ENCODE assay signal across 1 cellular context in the genomic region with DNA sequence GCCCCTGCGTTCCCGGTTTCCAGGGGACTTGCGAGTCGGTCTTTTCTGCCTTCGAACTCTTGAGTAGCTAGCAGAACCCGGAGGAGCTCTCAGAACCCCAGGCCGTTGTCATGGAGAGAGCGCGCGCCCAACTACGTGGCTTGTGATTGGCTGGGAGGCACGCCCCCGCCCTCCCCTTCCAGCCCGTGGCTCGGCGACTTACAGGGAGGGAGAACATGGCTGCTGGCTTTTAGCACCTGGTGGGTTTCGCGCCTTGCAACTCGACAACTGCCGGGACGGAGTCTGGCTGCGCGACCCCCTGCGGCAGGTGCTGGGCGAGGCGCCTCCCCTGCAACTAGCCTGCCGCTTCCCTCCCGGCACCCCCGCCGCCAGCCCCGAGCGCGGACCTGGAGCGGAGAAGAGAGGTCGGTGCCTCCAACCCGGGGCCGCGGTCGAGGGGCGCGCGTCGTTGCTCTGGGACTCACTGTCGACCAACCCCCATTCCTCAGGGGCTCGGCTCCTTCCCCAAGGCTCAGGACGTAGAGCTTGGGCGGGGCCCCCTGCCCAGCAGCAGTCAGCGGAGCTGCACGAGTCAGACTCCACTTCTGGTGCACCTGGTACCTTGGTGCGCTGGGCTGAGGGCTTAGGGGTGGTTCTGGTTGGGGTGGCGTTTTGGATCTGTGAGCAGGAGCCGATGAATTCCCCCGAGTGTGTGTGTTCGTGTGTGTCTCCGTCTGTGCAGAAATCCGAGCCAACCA.
A peak's percentile ranks its signal among the peaks of the same experiment; 100 is the strongest.
TF ChIP-seq lines count a peak whose summit lies in the region.

No MANE protein-coding gene starts in this region.

TF ChIP-seq in HepG2, 621 proteins besides CTCF, POLR2A, EP300 and RAD21 (continued from another document and continues in another):
- TF ChIP-seq, protein P1, sequence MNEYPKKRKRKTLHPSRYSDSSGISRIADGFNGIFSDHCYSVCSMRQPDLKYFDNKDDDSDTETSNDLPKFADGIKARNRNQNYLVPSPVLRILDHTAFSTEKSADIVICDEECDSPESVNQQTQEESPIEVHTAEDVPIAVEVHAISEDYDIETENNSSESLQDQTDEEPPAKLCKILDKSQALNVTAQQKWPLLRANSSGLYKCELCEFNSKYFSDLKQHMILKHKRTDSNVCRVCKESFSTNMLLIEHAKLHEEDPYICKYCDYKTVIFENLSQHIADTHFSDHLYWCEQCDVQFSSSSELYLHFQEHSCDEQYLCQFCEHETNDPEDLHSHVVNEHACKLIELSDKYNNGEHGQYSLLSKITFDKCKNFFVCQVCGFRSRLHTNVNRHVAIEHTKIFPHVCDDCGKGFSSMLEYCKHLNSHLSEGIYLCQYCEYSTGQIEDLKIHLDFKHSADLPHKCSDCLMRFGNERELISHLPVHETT (CRISPR knock-in tag; conservative IDR thresholded peaks at IDR 0.05) = no peak; the same call in 1 of the 2 replicates
- TF ChIP-seq MTF1 (CRISPR knock-in tag; IDR thresholded peaks at IDR 0.05) = 0 out of 2 replicates have a peak, but pooled peaks have one; percentile 71
- TF ChIP-seq ZFP36L1 (CRISPR knock-in tag; IDR thresholded peaks at IDR 0.05) = 0 out of 2 replicates have a peak, but pooled peaks have one; percentile 50
- TF ChIP-seq, protein P2, sequence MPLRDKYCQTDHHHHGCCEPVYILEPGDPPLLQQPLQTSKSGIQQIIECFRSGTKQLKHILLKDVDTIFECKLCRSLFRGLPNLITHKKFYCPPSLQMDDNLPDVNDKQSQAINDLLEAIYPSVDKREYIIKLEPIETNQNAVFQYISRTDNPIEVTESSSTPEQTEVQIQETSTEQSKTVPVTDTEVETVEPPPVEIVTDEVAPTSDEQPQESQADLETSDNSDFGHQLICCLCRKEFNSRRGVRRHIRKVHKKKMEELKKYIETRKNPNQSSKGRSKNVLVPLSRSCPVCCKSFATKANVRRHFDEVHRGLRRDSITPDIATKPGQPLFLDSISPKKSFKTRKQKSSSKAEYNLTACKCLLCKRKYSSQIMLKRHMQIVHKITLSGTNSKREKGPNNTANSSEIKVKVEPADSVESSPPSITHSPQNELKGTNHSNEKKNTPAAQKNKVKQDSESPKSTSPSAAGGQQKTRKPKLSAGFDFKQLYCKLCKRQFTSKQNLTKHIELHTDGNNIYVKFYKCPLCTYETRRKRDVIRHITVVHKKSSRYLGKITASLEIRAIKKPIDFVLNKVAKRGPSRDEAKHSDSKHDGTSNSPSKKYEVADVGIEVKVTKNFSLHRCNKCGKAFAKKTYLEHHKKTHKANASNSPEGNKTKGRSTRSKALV (CRISPR knock-in tag; IDR thresholded peaks at IDR 0.05) = peak; percentile 93
- no peak for TF ChIP-seq ZNF382 (CRISPR knock-in tag; IDR thresholded peaks at IDR 0.05; ENCODE audit: borderline replicate concordance)
- TF ChIP-seq NCOR1 (IDR thresholded peaks at IDR 0.05; ENCODE audit: borderline replicate concordance, low read length) = no peak
- TF ChIP-seq, protein P3, sequence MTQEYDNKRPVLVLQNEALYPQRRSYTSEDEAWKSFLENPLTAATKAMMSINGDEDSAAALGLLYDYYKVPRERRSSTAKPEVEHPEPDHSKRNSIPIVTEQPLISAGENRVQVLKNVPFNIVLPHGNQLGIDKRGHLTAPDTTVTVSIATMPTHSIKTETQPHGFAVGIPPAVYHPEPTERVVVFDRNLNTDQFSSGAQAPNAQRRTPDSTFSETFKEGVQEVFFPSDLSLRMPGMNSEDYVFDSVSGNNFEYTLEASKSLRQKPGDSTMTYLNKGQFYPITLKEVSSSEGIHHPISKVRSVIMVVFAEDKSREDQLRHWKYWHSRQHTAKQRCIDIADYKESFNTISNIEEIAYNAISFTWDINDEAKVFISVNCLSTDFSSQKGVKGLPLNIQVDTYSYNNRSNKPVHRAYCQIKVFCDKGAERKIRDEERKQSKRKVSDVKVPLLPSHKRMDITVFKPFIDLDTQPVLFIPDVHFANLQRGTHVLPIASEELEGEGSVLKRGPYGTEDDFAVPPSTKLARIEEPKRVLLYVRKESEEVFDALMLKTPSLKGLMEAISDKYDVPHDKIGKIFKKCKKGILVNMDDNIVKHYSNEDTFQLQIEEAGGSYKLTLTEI (CRISPR knock-in tag; conservative IDR thresholded peaks at IDR 0.05) = no peak
- TF ChIP-seq KLF9 (CRISPR knock-in tag; IDR thresholded peaks at IDR 0.05; ENCODE audit: low read depth) = 0 out of 2 replicates have a peak, but pooled peaks have one; percentile 91
- TF ChIP-seq PHB2 (IDR thresholded peaks at IDR 0.05; ENCODE audit: partially characterized antibody) = no peak
- TF ChIP-seq, protein P4, sequence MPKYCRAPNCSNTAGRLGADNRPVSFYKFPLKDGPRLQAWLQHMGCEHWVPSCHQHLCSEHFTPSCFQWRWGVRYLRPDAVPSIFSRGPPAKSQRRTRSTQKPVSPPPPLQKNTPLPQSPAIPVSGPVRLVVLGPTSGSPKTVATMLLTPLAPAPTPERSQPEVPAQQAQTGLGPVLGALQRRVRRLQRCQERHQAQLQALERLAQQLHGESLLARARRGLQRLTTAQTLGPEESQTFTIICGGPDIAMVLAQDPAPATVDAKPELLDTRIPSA (CRISPR knock-in tag; IDR thresholded peaks at IDR 0.05; ENCODE audit: borderline replicate concordance) = peak; percentile 91; the same call in 1 of the 2 replicates
- TF ChIP-seq, protein P5, sequence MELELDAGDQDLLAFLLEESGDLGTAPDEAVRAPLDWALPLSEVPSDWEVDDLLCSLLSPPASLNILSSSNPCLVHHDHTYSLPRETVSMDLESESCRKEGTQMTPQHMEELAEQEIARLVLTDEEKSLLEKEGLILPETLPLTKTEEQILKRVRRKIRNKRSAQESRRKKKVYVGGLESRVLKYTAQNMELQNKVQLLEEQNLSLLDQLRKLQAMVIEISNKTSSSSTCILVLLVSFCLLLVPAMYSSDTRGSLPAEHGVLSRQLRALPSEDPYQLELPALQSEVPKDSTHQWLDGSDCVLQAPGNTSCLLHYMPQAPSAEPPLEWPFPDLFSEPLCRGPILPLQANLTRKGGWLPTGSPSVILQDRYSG (CRISPR knock-in tag; IDR thresholded peaks at IDR 0.05) = peak; percentile 97
- TF ChIP-seq MED13 (CRISPR knock-in tag; IDR thresholded peaks at IDR 0.05) = peak; percentile 92
- 0 out of 2 replicates have a peak, but pooled peaks have one; percentile 85 for TF ChIP-seq MEF2D (CRISPR knock-in tag; IDR thresholded peaks at IDR 0.05)
- TF ChIP-seq, protein P6, sequence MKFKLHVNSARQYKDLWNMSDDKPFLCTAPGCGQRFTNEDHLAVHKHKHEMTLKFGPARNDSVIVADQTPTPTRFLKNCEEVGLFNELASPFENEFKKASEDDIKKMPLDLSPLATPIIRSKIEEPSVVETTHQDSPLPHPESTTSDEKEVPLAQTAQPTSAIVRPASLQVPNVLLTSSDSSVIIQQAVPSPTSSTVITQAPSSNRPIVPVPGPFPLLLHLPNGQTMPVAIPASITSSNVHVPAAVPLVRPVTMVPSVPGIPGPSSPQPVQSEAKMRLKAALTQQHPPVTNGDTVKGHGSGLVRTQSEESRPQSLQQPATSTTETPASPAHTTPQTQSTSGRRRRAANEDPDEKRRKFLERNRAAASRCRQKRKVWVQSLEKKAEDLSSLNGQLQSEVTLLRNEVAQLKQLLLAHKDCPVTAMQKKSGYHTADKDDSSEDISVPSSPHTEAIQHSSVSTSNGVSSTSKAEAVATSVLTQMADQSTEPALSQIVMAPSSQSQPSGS (CRISPR knock-in tag; IDR thresholded peaks at IDR 0.05) = peak; percentile 63; the same call in 1 of the 2 replicates
- peak; percentile 98 for TF ChIP-seq ZNF230 (CRISPR knock-in tag; IDR thresholded peaks at IDR 0.05)
- no peak for TF ChIP-seq SRF (IDR thresholded peaks at IDR 0.05; ENCODE audit: low read depth, low read length)
- TF ChIP-seq ZFP90 (CRISPR knock-in tag; IDR thresholded peaks at IDR 0.05; ENCODE audit: borderline replicate concordance) = peak; percentile 99
- TF ChIP-seq, protein P7, sequence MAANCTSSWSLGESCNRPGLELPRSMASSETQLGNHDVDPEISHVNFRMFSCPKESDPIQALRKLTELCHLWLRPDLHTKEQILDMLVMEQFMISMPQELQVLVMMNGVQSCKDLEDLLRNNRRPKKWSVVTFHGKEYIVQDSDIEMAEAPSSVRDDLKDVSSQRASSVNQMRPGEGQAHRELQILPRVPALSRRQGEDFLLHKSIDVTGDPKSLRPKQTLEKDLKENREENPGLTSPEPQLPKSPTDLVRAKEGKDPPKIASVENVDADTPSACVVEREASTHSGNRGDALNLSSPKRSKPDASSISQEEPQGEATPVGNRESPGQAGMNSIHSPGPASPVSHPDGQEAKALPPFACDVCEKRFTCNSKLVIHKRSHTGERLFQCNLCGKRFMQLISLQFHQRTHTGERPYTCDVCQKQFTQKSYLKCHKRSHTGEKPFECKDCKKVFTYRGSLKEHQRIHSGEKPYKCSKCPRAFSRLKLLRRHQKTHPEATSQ (CRISPR knock-in tag; IDR thresholded peaks at IDR 0.05; ENCODE audit: borderline replicate concordance) = peak; percentile 83; the same call in 1 of the 2 replicates
- TF ChIP-seq MAZ (IDR thresholded peaks at IDR 0.05; ENCODE audit: borderline replicate concordance, low read depth, low read length) = peak; percentile 61; the same call in 1 of the 2 replicates
- peak; percentile 97 for TF ChIP-seq MAZ (CRISPR knock-in tag; IDR thresholded peaks at IDR 0.05; ENCODE audit: low read depth)
- TF ChIP-seq NR2F2 (IDR thresholded peaks at IDR 0.05; ENCODE audit: borderline replicate concordance, low read depth) = no peak
- TF ChIP-seq ZEB1 (IDR thresholded peaks at IDR 0.05; ENCODE audit: insufficient replicate concordance, low read depth) = no peak
- TF ChIP-seq PLRG1 (conservative IDR thresholded peaks at IDR 0.05) = no peak
- TF ChIP-seq ZNF441 (CRISPR knock-in tag; IDR thresholded peaks at IDR 0.05; ENCODE audit: borderline replicate concordance) = no peak; the same call in 1 of the 2 replicates
- TF ChIP-seq SNAI1 (CRISPR knock-in tag; IDR thresholded peaks at IDR 0.05; ENCODE audit: borderline replicate concordance) = peak; percentile 97; the same call in 1 of the 2 replicates
- TF ChIP-seq NFE2 (CRISPR knock-in tag; IDR thresholded peaks at IDR 0.05) = no peak
- peak; percentile 89; the same call in 1 of the 2 replicates for TF ChIP-seq ZNF292 (CRISPR knock-in tag; IDR thresholded peaks at IDR 0.05; ENCODE audit: borderline replicate concordance, low read depth)
- peak; percentile 76; the same call in 1 of the 2 replicates for TF ChIP-seq MYNN (CRISPR knock-in tag; IDR thresholded peaks at IDR 0.05; ENCODE audit: low read depth)
- peak; percentile 80; the same call in 1 of the 2 replicates for TF ChIP-seq FOXM1 (CRISPR knock-in tag; IDR thresholded peaks at IDR 0.05)
- TF ChIP-seq HES4 (CRISPR knock-in tag; IDR thresholded peaks at IDR 0.05; ENCODE audit: borderline replicate concordance) = peak; percentile 76
- peak; percentile 65; the same call in 1 of the 2 replicates for TF ChIP-seq ZNF674 (CRISPR knock-in tag; IDR thresholded peaks at IDR 0.05; ENCODE audit: low read depth)
- TF ChIP-seq, protein P8, sequence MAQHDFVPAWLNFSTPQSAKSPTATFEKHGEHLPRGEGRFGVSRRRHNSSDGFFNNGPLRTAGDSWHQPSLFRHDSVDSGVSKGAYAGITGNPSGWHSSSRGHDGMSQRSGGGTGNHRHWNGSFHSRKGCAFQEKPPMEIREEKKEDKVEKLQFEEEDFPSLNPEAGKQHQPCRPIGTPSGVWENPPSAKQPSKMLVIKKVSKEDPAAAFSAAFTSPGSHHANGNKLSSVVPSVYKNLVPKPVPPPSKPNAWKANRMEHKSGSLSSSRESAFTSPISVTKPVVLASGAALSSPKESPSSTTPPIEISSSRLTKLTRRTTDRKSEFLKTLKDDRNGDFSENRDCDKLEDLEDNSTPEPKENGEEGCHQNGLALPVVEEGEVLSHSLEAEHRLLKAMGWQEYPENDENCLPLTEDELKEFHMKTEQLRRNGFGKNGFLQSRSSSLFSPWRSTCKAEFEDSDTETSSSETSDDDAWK (CRISPR knock-in tag; IDR thresholded peaks at IDR 0.05) = no peak
- peak; percentile 94 for TF ChIP-seq RFX3 (CRISPR knock-in tag; IDR thresholded peaks at IDR 0.05)
- TF ChIP-seq, protein P9, sequence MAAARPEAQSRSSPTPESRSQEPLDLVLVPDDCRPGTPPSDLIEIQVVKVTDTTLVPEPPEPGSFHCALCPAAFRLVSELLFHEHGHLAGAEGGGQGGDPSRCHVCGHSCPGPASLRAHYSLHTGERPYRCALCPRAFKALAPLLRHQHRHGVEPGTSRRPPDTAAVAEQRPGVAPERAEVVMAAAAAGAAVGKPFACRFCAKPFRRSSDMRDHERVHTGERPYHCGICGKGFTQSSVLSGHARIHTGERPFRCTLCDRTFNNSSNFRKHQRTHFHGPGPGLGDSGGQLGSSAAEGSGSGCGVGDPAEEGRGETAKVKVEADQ (CRISPR knock-in tag; IDR thresholded peaks at IDR 0.05; ENCODE audit: borderline replicate concordance) = no peak; the same call in 1 of the 2 replicates
- TF ChIP-seq, protein P10, sequence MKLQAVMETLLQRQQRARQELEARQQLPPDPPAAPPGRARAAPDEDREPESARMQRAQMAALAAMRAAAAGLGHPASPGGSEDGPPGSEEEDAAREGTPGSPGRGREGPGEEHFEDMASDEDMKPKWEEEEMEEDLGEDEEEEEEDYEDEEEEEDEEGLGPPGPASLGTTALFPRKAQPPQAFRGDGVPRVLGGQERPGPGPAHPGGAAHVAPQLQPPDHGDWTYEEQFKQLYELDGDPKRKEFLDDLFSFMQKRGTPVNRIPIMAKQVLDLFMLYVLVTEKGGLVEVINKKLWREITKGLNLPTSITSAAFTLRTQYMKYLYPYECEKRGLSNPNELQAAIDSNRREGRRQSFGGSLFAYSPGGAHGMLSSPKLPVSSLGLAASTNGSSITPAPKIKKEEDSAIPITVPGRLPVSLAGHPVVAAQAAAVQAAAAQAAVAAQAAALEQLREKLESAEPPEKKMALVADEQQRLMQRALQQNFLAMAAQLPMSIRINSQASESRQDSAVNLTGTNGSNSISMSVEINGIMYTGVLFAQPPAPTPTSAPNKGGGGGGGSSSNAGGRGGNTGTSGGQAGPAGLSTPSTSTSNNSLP (IDR thresholded peaks at IDR 0.05; ENCODE audit: low read depth, low read length) = no peak
- no peak for TF ChIP-seq SETDB1 (CRISPR knock-in tag; IDR thresholded peaks at IDR 0.05; ENCODE audit: borderline replicate concordance)
- TF ChIP-seq, protein P11, sequence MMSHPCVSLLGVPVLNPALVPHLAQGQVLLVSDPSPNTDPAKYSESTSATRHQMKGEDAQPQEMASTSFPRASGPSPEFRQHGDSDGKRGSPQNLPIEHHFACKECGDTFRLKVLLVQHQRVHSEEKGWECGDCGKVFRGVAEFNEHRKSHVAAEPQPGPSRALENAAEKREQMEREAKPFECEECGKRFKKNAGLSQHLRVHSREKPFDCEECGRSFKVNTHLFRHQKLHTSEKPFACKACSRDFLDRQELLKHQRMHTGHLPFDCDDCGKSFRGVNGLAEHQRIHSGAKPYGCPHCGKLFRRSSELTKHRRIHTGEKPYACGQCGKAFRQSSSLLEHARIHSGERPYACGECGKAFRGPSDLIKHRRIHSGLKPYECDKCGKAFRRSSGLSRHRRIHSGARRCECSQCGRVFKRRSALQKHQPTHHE (CRISPR knock-in tag; IDR thresholded peaks at IDR 0.05; ENCODE audit: borderline replicate concordance) = peak; percentile 95; the same call in 1 of the 2 replicates
